Comparison of ENCODE assay signal across 12 cellular contexts in the genomic region with DNA sequence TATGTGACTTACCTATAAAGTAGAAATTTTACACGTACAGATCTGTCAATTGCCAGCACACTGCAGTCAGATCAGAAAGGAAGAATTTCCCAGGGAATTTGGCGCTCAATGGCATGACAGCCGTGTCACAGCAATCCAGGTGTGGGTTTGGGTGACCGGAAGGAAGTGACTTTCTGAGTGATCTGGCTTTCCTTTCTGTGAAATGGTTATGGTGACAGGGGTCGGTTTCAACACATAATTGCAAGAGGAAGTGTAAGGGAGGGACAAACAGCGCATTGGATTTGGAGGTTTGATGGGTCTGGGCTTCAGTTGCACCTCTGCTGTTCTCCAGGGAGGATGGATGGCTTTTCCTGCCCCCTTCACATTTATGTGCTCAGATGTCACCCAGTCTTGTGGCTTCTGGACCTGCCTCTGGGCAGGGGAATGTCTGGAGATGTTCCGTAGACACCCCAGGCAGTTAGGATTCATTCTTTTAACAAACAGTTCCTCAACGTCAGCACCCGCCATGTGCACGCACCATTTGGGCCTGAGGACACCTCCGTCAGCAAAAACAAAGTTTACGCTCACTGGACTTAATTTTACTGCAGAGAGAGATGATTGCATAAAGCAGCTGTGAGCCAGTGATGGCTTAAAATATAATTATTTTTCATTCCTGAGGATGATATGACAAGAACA. TPM values are rescaled to one million over a fixed set of nuclear protein-coding genes. Genes with fewer than 3 reads are reported as not detected.
DNase-seq lines count a peak whose midpoint lies in the region; ATAC-seq, FAIRE-seq and TF ChIP-seq lines count a peak whose summit lies in the region.
"Had no signal": no experiment of that assay in that cellular context is flagged by ENCODE, and none has a peak within 500 bp of the region (broad histone marks: within the 10 kb centered on the region; RNA-seq: fewer than 3 reads in every experiment).

No MANE protein-coding gene starts in this region.

- H4K91ac ChIP-seq in H1 (replicated peaks; ENCODE audit: insufficient read length, low read length) = no peak overlapping the region

- no peak overlapping the region for H3K14ac ChIP-seq in H1 (ENCODE audit: insufficient read length)

- H3K79me2 ChIP-seq in H1 (ENCODE audit: control insufficient read depth in 1 of 2, insufficient read depth in 2 of 2, low read length in 2 of 2) (0 out of 4 replicates have a peak, but pooled peaks cover 0 to 3% of the 10 kb centered on the region in 2 experiments), mesendoderm (ENCODE audit: control insufficient read depth, insufficient read depth, low read length) (no peaks in the 10 kb centered on the region)

- TF ChIP-seq CTCF in H1 (IDR thresholded peaks at IDR 0.05; ENCODE audit: control extremely low read depth in 1 of 3, insufficient read depth in 1 of 3, low read depth in 1 of 3, low read length in 3 of 3) (no peak), spleen (IDR thresholded peaks at IDR 0.05 in 8 of 11, conservative IDR thresholded peaks at IDR 0.05 in 3 of 11) (no peak), endothelial cell (IDR thresholded peaks at IDR 0.05; ENCODE audit: unreplicated experiment) (no peak), WTC11 (IDR thresholded peaks at IDR 0.05) (no peak)

- POLR2A ChIA-PET in H1 (lab: Charles Lee; ENCODE audit: partially characterized antibody) (no interaction called here), WTC11 (lab: Charles Lee) (no interaction called here)

- no peak overlapping the region for H3K27ac ChIP-seq in H1 (ENCODE audit: low read depth, low read length)
- H3K27ac ChIP-seq in spleen = peak overlapping the region in 7 of 8 donors; percentile 64 to 95 (median 80)
- H3K27ac ChIP-seq in mesendoderm (ENCODE audit: low read depth, low read length) = no peak overlapping the region

- H3K4me2 ChIP-seq in H1 (ENCODE audit: insufficient read depth in 1 of 2, low read depth in 2 of 2, low read length in 2 of 2) (no peak overlapping the region), mesendoderm (ENCODE audit: low read length) (no peak overlapping the region)

- peaks cover 77% of the 10 kb centered on the region for H3K4me1 Mint-ChIP-seq in activated CD8-positive, alpha-beta memory T cell treated with anti-CD3 and anti-CD28 coated beads, Interleukin-2, amount 10 ng/mL, durations not matched to agents 7 days and 5 days
- H3K4me1 Mint-ChIP-seq in endothelial cell (ENCODE audit: unreplicated experiment) (peaks cover 44% of the 10 kb centered on the region), WTC11 (peaks cover 77% of the 10 kb centered on the region)

- H4K5ac ChIP-seq in H1 (ENCODE audit: insufficient read length, low read depth, low read length) (no peak overlapping the region), mesendoderm (ENCODE audit: low read length) (no peak overlapping the region)

- no peak overlapping the region for H2BK20ac ChIP-seq in H1 (ENCODE audit: low read length)

- TF ChIP-seq POLR2A in H1 (IDR thresholded peaks at IDR 0.05; ENCODE audit: control extremely low read depth in 1 of 2, low read depth in 2 of 2, low read length in 2 of 2) = no peak
- no peak for TF ChIP-seq POLR2A in spleen (IDR thresholded peaks at IDR 0.05)

- no peaks in the 10 kb centered on the region for H3K9me3 ChIP-seq in H1 (ENCODE audit: insufficient read depth in 2 of 2, low read depth in 1 of 2, low read length in 1 of 2)
- no peaks in the 10 kb centered on the region for H3K9me3 ChIP-seq in spleen

- H3K27me3 ChIP-seq in H1 (replicated peaks in 1 of 4; ENCODE audit: control insufficient read depth in 3 of 4, extremely low read depth in 1 of 4, insufficient read depth in 3 of 4, low read length in 3 of 4) (no peaks in the 10 kb centered on the region), spleen (replicated peaks in 1 of 7) (peaks cover 0 to 17% (median 0%) of the 10 kb centered on the region in 7 donors), mesendoderm (ENCODE audit: insufficient read depth, low read length, poor library complexity) (no peaks in the 10 kb centered on the region)

- H4K20me1 ChIP-seq in H1 (replicated peaks in 1 of 2; ENCODE audit: control insufficient read depth in 1 of 2, insufficient read depth in 2 of 2, low read length in 2 of 2) = peaks cover 0 to 2% of the 10 kb centered on the region in 2 experiments

- H2BK120ac ChIP-seq in H1 (replicated peaks; ENCODE audit: low read depth, low read length) = no peak overlapping the region
- no peak overlapping the region for H2BK120ac ChIP-seq in mesendoderm (ENCODE audit: low read depth, low read length)

- no peak for DNase-seq in activated CD8-positive, alpha-beta memory T cell treated with anti-CD3 and anti-CD28 coated beads, Interleukin-2, amount 10 ng/mL, durations not matched to agents 7 days and 5 days
- no peak for DNase-seq in activated CD8-positive, alpha-beta memory T cell treated with anti-CD3 and anti-CD28 coated beads for 24 hours
- DNase-seq in MV-4-11 (lab: John Stamatoyannopoulos, UW) (peak; percentile 75), H1 (ENCODE audit: low read depth in 1 of 2, low spot score in 2 of 2) (no peak), spleen (peak; percentile 74), mesendoderm (no peak), endothelial cell (ENCODE audit: low spot score) (no peak), WTC11 (ENCODE audit: low spot score) (no peak)
- DNase-seq: ACHN, anterior cingulate cortex, mammary epithelial cell, NCI-H510A had no signal

- peak overlapping the region; percentile 72 for H3K27ac Mint-ChIP-seq in activated CD8-positive, alpha-beta memory T cell treated with anti-CD3 and anti-CD28 coated beads, Interleukin-2, amount 10 ng/mL, durations not matched to agents 7 days and 5 days
- H3K27ac Mint-ChIP-seq in endothelial cell (ENCODE audit: unreplicated experiment) (no peak overlapping the region), WTC11 (no peak overlapping the region; the same call in 1 of the 2 replicates)

- H3K4me1 ChIP-seq in H1 (replicated peaks in 1 of 4; ENCODE audit: control insufficient read depth in 3 of 4, insufficient read depth in 4 of 4, low read length in 3 of 4) = peaks cover 5 to 26% (median 15%) of the 10 kb centered on the region in 4 experiments
- peaks cover 15 to 100% (median 72%) of the 10 kb centered on the region in 6 donors for H3K4me1 ChIP-seq in spleen
- H3K4me1 ChIP-seq in mesendoderm (ENCODE audit: control insufficient read depth, low read depth, low read length) = peaks cover 27% of the 10 kb centered on the region

- H3K9me3 Mint-ChIP-seq in activated CD8-positive, alpha-beta memory T cell treated with anti-CD3 and anti-CD28 coated beads, Interleukin-2, amount 10 ng/mL, durations not matched to agents 7 days and 5 days (ENCODE audit: low read depth) = no peaks in the 10 kb centered on the region
- H3K9me3 Mint-ChIP-seq in endothelial cell (ENCODE audit: unreplicated experiment) (no peaks in the 10 kb centered on the region), WTC11 (no peaks in the 10 kb centered on the region)

- H3K9ac ChIP-seq in H1 (replicated peaks in 1 of 4; ENCODE audit: extremely low read depth in 1 of 4, low read depth in 3 of 4, low read length in 3 of 4) = no peak overlapping the region
- no peak overlapping the region for H3K9ac ChIP-seq in mesendoderm (ENCODE audit: low read length)

- FAIRE-seq in H1 (lab: Jason Lieb, UNC) = no peak

- H2AK5ac ChIP-seq in H1 (ENCODE audit: low read depth, low read length) (no peak overlapping the region), mesendoderm (ENCODE audit: low read length) (no peak overlapping the region)

- 95% methylated on average over 12 of the region's 12 CpGs; no CpG with 5 or more reads in 1 of the 2 experiments for WGBS in H1 (ENCODE audit: extremely low coverage in 1 of 2, insufficient coverage in 1 of 2, insufficient read length in 1 of 2, insufficient replicate concordance in 2 of 2, low coverage in 1 of 2, low lambda C conversion rate in 2 of 2, missing lambda C conversion rate in 1 of 2), 2 experiments
- WGBS in spleen, 5 donors = 39 to 66% (median 54%) methylated on average over 12 of the region's 12 CpGs
- WGBS in mesendoderm (ENCODE audit: extremely low coverage, insufficient coverage, low lambda C conversion rate) = no CpG with 5 or more reads among the region's 12 CpGs

- no peak overlapping the region for H3K4ac ChIP-seq in H1 (replicated peaks; ENCODE audit: insufficient read length, low read depth, low read length)
- H3K4ac ChIP-seq in mesendoderm (ENCODE audit: low read depth, low read length) = no peak overlapping the region

- H3K23me2 ChIP-seq in H1 (ENCODE audit: low read depth, low read length) = 0 out of 2 replicates have a peak, but pooled peaks cover 2% of the 10 kb centered on the region

- TF ChIP-seq EP300 in H1 (IDR thresholded peaks at IDR 0.05; ENCODE audit: borderline replicate concordance in 1 of 2, low read depth in 2 of 2, low read length in 2 of 2) = no peak

- CTCF ChIA-PET in activated CD8-positive, alpha-beta memory T cell treated with anti-CD3 and anti-CD28 coated beads, Interleukin-2, amount 10 ng/mL, durations not matched to agents 7 days and 5 days (lab: Charles Lee) = interaction anchor here (0.7 to 2.1 kb wide), 6 partner anchors 11 to 115 kb away, joined by 3 to 10 read pairs (median 4); no protein-coding TSS in a partner anchor
- CTCF ChIA-PET in H1 (lab: Charles Lee; ENCODE audit: partially characterized antibody) = interaction anchor here (0.9 to 1.1 kb wide), 2 partner anchors 28 to 118 kb away, joined by 3 read pairs; no protein-coding TSS in a partner anchor
- CTCF ChIA-PET in WTC11 (lab: Charles Lee) = no interaction called here

- peaks cover 4% of the 10 kb centered on the region; the same call in 1 of the 2 replicates for H3K79me1 ChIP-seq in H1 (ENCODE audit: low read depth, low read length)
- H3K79me1 ChIP-seq in mesendoderm (ENCODE audit: low read length) = peaks cover 2% of the 10 kb centered on the region

- H2BK12ac ChIP-seq in H1 (ENCODE audit: low read depth, low read length) = no peak overlapping the region

- intact Hi-C loops in spleen (cut with DNase I; ENCODE audit: low total_unique reads) = no loop called here

- H3K18ac ChIP-seq in H1 (ENCODE audit: extremely low read depth, low read length) = peak overlapping the region; percentile 13; the same call in 1 of the 2 replicates
- no peak overlapping the region for H3K18ac ChIP-seq in mesendoderm (ENCODE audit: low read length)

- H2AFZ ChIP-seq in H1 (ENCODE audit: low read length) = no peak overlapping the region

- H3K4me3 ChIP-seq in H1 (ENCODE audit: extremely low read depth in 1 of 4, insufficient read depth in 2 of 4, low read depth in 3 of 4, low read length in 4 of 4) (no peak overlapping the region), spleen (peak overlapping the region in 1 of 8 donors; percentile 52), mesendoderm (ENCODE audit: low read length) (no peak overlapping the region)

- no peaks in the 10 kb centered on the region for H3K36me3 ChIP-seq in H1 (ENCODE audit: control insufficient read depth in 2 of 4, insufficient read depth in 4 of 4, low read length in 3 of 4)
- peaks cover 0 to 60% (median 3%) of the 10 kb centered on the region in 6 donors for H3K36me3 ChIP-seq in spleen
- no peaks in the 10 kb centered on the region for H3K36me3 ChIP-seq in mesendoderm (ENCODE audit: control insufficient read depth, insufficient read depth, low read length)

- H2BK15ac ChIP-seq in H1 (ENCODE audit: low read length) = no peak overlapping the region
- no peak overlapping the region for H2BK15ac ChIP-seq in mesendoderm (replicated peaks; ENCODE audit: low read depth)

- H3K56ac ChIP-seq in H1 (replicated peaks; ENCODE audit: insufficient read length, low read depth, low read length) = no peak overlapping the region
- H3K56ac ChIP-seq in mesendoderm (ENCODE audit: low read length) = no peak overlapping the region

- H3K27me3 Mint-ChIP-seq in activated CD8-positive, alpha-beta memory T cell treated with anti-CD3 and anti-CD28 coated beads, Interleukin-2, amount 10 ng/mL, durations not matched to agents 7 days and 5 days = no peaks in the 10 kb centered on the region
- peaks cover 8% of the 10 kb centered on the region for H3K27me3 Mint-ChIP-seq in endothelial cell (ENCODE audit: unreplicated experiment)
- H3K27me3 Mint-ChIP-seq in WTC11 (ENCODE audit: low read depth) = no peaks in the 10 kb centered on the region

- no peak for ATAC-seq in activated CD8-positive, alpha-beta memory T cell treated with anti-CD3 and anti-CD28 coated beads, Interleukin-2, amount 10 ng/mL, durations not matched to agents 7 days and 5 days
- ATAC-seq in WTC11 = no peak

- TF ChIP-seq RAD21 in H1 (IDR thresholded peaks at IDR 0.05 in 1 of 2, conservative IDR thresholded peaks at IDR 0.05 in 1 of 2; ENCODE audit: low read depth in 2 of 2, low read length in 2 of 2) = no peak

- no peak overlapping the region for H3K23ac ChIP-seq in H1 (ENCODE audit: insufficient read length)
- no peak overlapping the region for H3K23ac ChIP-seq in mesendoderm (ENCODE audit: low read length)

- no peak overlapping the region for H3K4me3 Mint-ChIP-seq in activated CD8-positive, alpha-beta memory T cell treated with anti-CD3 and anti-CD28 coated beads, Interleukin-2, amount 10 ng/mL, durations not matched to agents 7 days and 5 days
- H3K4me3 Mint-ChIP-seq in endothelial cell (ENCODE audit: unreplicated experiment) = no peak overlapping the region
- no peak overlapping the region for H3K4me3 Mint-ChIP-seq in WTC11

- no peak overlapping the region for H4K8ac ChIP-seq in H1 (ENCODE audit: extremely low read depth, insufficient read depth, low read length)
- H4K8ac ChIP-seq in mesendoderm (ENCODE audit: low read depth, low read length) = no peak overlapping the region

- 0 out of 2 replicates have a peak overlapping the region, but pooled peaks have one; percentile 26 for H2BK5ac ChIP-seq in H1 (ENCODE audit: low read depth, low read length)
- H2BK5ac ChIP-seq in mesendoderm (ENCODE audit: low read length) = no peak overlapping the region

- peaks cover 55% of the 10 kb centered on the region for H3K36me3 Mint-ChIP-seq in activated CD8-positive, alpha-beta memory T cell treated with anti-CD3 and anti-CD28 coated beads, Interleukin-2, amount 10 ng/mL, durations not matched to agents 7 days and 5 days
- H3K36me3 Mint-ChIP-seq in endothelial cell (ENCODE audit: low read depth, unreplicated experiment) (peaks cover under 1% of the 10 kb centered on the region), WTC11 (no peaks in the 10 kb centered on the region; the same call in 1 of the 2 replicates)

RNA-seq across cellular contexts. Expression of a gene that starts 37.1 kb away (rescaled TPM):
- total RNA-seq in activated CD8-positive, alpha-beta memory T cell treated with anti-CD3 and anti-CD28 coated beads, Interleukin-2, amount 10 ng/mL, durations not matched to agents 7 days and 5 days = 100 to 1,000 TPM in 1 of 2 experiments, 10 to 100 TPM in 1; 94.7 to 101 TPM
- 19.2 and 19.3 TPM in 2 replicates for total RNA-seq in H1 (2021; fragmentation: NEBNext Ultra II Directional; extraction: Animal tissue kit (Norgen Biotek cat#: 25700))
- polyA plus RNA-seq in H1 (2011; rRNA removed) (6.8 and 7.7 TPM in 2 replicates), spleen (10 to 100 TPM; 11.1 to 16.4 (median 11.2) TPM)
- 8.9 TPM for polyA plus RNA-seq in H1 (2011; cell fraction: cytosol; rRNA removed)
- polyA plus RNA-seq in H1 (2011; cell fraction: nucleus; rRNA removed) = 14.2 TPM
- polyA plus RNA-seq in H1 (2012, experiment 1 of 2) = 6.1 to 8.2 TPM (median 7.4 TPM) in 4 replicates
- polyA plus RNA-seq in H1 (2012, experiment 2 of 2) = 2.2 TPM
- polyA plus RNA-seq in H1 (2013, experiment 1 of 2) = 13.3 TPM
- polyA plus RNA-seq in H1 (2013, experiment 2 of 2) = 12.9 TPM
- 13.3 and 15.9 TPM in 2 replicates for polyA minus RNA-seq in H1 (2011; rRNA and poly(A)+ RNA removed)
- 16.8 TPM for polyA minus RNA-seq in H1 (2011; cell fraction: cytosol; rRNA and poly(A)+ RNA removed)
- 11.4 TPM for polyA minus RNA-seq in H1 (2011; cell fraction: nucleus; rRNA and poly(A)+ RNA removed)
- total RNA-seq in spleen (10 to 100 TPM; 62.5 to 96.0 (median 79.4) TPM), endothelial cell (ENCODE audit: unreplicated experiment) (9.7 TPM), WTC11 (2021) (19.6 to 20.2 TPM (median 19.6 TPM) in 3 replicates)
- polyA plus RNA-seq in mesendoderm (2013, experiment 1 of 2) = 5.9 TPM
- polyA plus RNA-seq in mesendoderm (2013, experiment 2 of 2) = 6.3 TPM

Comparison
In these comparisons a context has a peak if more than half of its experiments do, and no peak if none do; other contexts are left out.
1. DNase-seq: peak in MV-4-11 (single experiment) and spleen (single experiment); none in activated CD8-positive, alpha-beta memory T cell treated with anti-CD3 and anti-CD28 coated beads, Interleukin-2, amount 10 ng/mL, durations not matched to agents 7 days and 5 days (single experiment), activated CD8-positive, alpha-beta memory T cell treated with anti-CD3 and anti-CD28 coated beads for 24 hours (single experiment), H1 (0 of 2), mesendoderm (single experiment), endothelial cell (single experiment) and WTC11 (single experiment).
2. H3K27ac ChIP-seq: peak in spleen (7 of 8); none in H1 (single experiment) and mesendoderm (single experiment).